Comparison of ENCODE assay signal across 7 cellular contexts in genomic region chr5:15607076-15607475, GRCh38.
"Had no signal": no experiment of that assay in that cellular context is flagged by ENCODE, and none has a peak within 500 bp of the region (broad histone marks: within the 10 kb centered on the region; RNA-seq: fewer than 3 reads in every experiment).

No MANE protein-coding gene starts in this region.

- H3K4me3 Mint-ChIP-seq: H9, IgD-negative memory B cell had no signal

- H3K9ac ChIP-seq: GM23248 had no signal

- H3K27me3 Mint-ChIP-seq: IgD-negative memory B cell had no signal

- DNase-seq: GM23248, GOT3, H9, HCEC 1CT had no signal

- H3K36me3 Mint-ChIP-seq: IgD-negative memory B cell had no signal

- H3K27ac ChIP-seq: GM23248, HL-60 had no signal

- H3K4me1 Mint-ChIP-seq: IgD-negative memory B cell had no signal

- H3K9me3 Mint-ChIP-seq: H9 had no signal

- ATAC-seq: HepG2 had no signal

- H3K27ac Mint-ChIP-seq: IgD-negative memory B cell had no signal

- H2AFZ ChIP-seq: GM23248 had no signal

- H3K4me3 ChIP-seq: GM23248 had no signal
